Comparison of ENCODE assay signal across 8 cellular contexts in the genomic region with DNA sequence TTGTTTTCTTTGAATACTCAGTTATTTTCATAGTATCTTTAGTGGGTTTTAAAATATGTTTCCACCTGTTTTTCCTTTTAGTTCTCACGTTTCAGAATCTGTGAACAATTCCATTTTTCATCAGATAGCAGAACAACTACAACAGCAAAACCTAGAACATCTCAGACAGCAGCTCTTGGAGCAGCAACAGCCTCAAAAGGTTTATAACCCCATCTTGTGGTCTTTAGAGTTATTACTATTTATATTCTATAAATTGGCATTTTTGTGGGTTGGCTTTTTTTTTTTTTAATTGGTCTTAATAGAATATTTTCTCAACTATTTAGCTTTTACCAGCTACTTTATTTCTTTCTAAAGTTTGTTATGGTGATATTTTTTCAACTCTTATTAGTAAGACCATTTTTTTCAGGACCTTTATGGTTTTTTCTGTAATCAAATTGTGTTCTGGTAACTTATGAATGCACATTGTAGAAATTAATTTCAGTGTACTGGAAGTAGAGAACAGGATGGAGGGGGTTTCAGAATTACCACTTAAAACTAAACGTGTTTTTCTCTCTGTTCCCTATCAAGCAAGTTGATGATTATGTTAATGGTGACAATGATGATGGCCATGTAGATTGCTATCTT.
A peak's percentile ranks its signal among the peaks of the same experiment; 100 is the strongest.
DNase-seq lines count a peak whose midpoint lies in the region; ATAC-seq, FAIRE-seq and TF ChIP-seq lines count a peak whose summit lies in the region.

No MANE protein-coding gene starts in this region.

- no peak for TF ChIP-seq EP300 in Ishikawa (IDR thresholded peaks at IDR 0.05; ENCODE audit: borderline replicate concordance)

- FAIRE-seq in TTC549 (lab: Jason Lieb, UNC), result peak; percentile 76

- DNase-seq in NCI-H1694 treated with DMSO at 0.1 percent for 48 hours (lab: John Stamatoyannopoulos, UW) (peak; percentile 74), NCI-H1694 (lab: John Stamatoyannopoulos, UW) (no peak), glomerular visceral epithelial cell (ENCODE audit: extremely low spot score) (peak; percentile 49), thoracic aorta (ENCODE audit: low spot score) (no peak), HPDE6-E6E7 (ENCODE audit: extremely low spot score) (no peak)
- DNase-seq in activated CD4-positive, CD25-positive, alpha-beta regulatory T cell (lab: John Stamatoyannopoulos, UW), result no peak

- no peaks in the 10 kb centered on the region for H3K9me3 ChIP-seq in thoracic aorta

- peaks cover 3 to 12% of the 10 kb centered on the region in 2 donors for H3K4me1 ChIP-seq in thoracic aorta (ENCODE audit: control insufficient read depth in 1 of 2, low read depth in 2 of 2)

- no peak overlapping the region for H3K27ac ChIP-seq in thoracic aorta

- peak; percentile 45 for TF ChIP-seq CTCF in thoracic aorta (IDR thresholded peaks at IDR 0.05)

- peaks cover 18% of the 10 kb centered on the region for H3K36me3 ChIP-seq in thoracic aorta

- ATAC-seq in thoracic aorta (ENCODE audit: insufficient number of reproducible peaks, low FRiP score, low read depth), result no peak

- H3K27me3 ChIP-seq in thoracic aorta (replicated peaks; ENCODE audit: insufficient read depth), result no peaks in the 10 kb centered on the region

- no peak overlapping the region for H3K4me3 ChIP-seq in thoracic aorta

- TF ChIP-seq RAD21 in Ishikawa (IDR thresholded peaks at IDR 0.05; ENCODE audit: low read depth), result peak; percentile 57

TF ChIP-seq in Ishikawa, 13 proteins besides CTCF, POLR2A, EP300 and RAD21:
- TF ChIP-seq CEBPB (IDR thresholded peaks at IDR 0.05), result no peak
- TF ChIP-seq YY1 (IDR thresholded peaks at IDR 0.05; ENCODE audit: low read depth), result no peak
- TF ChIP-seq TEAD4 (IDR thresholded peaks at IDR 0.05), result no peak

Comparison
In these comparisons a context has a peak if more than half of its experiments do, and no peak if none do; other contexts are left out.
1. DNase-seq: peak in NCI-H1694 treated with DMSO at 0.1 percent for 48 hours (single experiment) and glomerular visceral epithelial cell (single experiment); none in NCI-H1694 (single experiment), thoracic aorta (single experiment), activated CD4-positive, CD25-positive, alpha-beta regulatory T cell (0 of 4) and HPDE6-E6E7 (single experiment).